7 cellular contexts compared by ENCODE assay signal in the genomic region with DNA sequence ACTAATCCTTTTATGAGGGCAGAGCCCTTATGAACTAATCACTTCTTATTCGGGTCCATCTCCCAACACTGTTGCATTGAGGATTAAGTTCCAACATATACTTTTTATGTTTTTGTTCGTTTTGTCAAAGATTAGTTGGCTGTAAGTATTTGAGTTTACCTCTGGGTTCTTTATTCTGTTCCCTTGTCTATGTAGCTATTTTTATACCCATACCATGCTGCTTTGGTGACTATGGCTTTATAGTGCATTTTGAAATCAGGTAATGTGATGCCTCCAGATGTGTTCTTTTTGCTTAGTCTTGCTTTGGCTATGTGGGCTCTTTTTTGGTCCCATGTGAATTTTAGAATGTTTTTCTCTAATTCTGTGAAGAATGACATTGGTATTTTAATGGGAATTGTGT.
"Had no signal": no experiment of that assay in that cellular context is flagged by ENCODE, and none has a peak within 500 bp of the region (broad histone marks: within the 10 kb centered on the region; RNA-seq: fewer than 3 reads in every experiment).

No MANE protein-coding gene starts in this region.

- H3K27ac ChIP-seq: GM23248 had no signal

- H3K4me1 ChIP-seq: HAP-1 had no signal

- DNase-seq: GM23248, GOT3, H7, HFFc6, IMR-90 had no signal

- H3K36me3 ChIP-seq: HAP-1 had no signal

- ATAC-seq: HCT116 had no signal

- H3K4me3 ChIP-seq: GM23248, HAP-1 had no signal

- H3K9me3 ChIP-seq: HAP-1 had no signal
